In genomic region chr16:57918444-57918843, GRCh38 we compare ENCODE assay signal across 2 cellular contexts.
TF ChIP-seq lines count a peak whose summit lies in the region.

No MANE protein-coding gene starts in this region.

TF ChIP-seq in HepG2, 621 proteins besides CTCF, POLR2A, EP300 and RAD21:
- peak; percentile 73 for TF ChIP-seq ZNF629 (CRISPR knock-in tag; conservative IDR thresholded peaks at IDR 0.05)
- TF ChIP-seq IRF2 (CRISPR knock-in tag; IDR thresholded peaks at IDR 0.05) = no peak

TF ChIP-seq in K562, 482 proteins besides CTCF, POLR2A, EP300 and RAD21:
- no peak for TF ChIP-seq FOXP1 (CRISPR knock-in tag; IDR thresholded peaks at IDR 0.05)
- no peak for TF ChIP-seq ATF3 (IDR thresholded peaks at IDR 0.05)
- TF ChIP-seq ATF3 (CRISPR knock-in tag; conservative IDR thresholded peaks at IDR 0.05) = no peak
- peak; percentile 80 for TF ChIP-seq RBM25 (IDR thresholded peaks at IDR 0.05; ENCODE audit: low read depth, low read length, severe bottlenecking)
- peak in 1 of 2 experiments; percentile 33; a peak in 3 of 4 replicates for TF ChIP-seq KDM1A (IDR thresholded peaks at IDR 0.05)
- no peak for TF ChIP-seq ZNF282 (CRISPR knock-in tag; IDR thresholded peaks at IDR 0.05)
- TF ChIP-seq BCOR (IDR thresholded peaks at IDR 0.05) = peak; percentile 53; the same call in 1 of the 2 replicates
- no peak for TF ChIP-seq THRAP3 (IDR thresholded peaks at IDR 0.05; ENCODE audit: borderline replicate concordance)
- TF ChIP-seq ZBTB40 (IDR thresholded peaks at IDR 0.05) = no peak
- TF ChIP-seq ZBTB40 (CRISPR knock-in tag; IDR thresholded peaks at IDR 0.05) = no peak
- TF ChIP-seq ADNP (tag; IDR thresholded peaks at IDR 0.05) = 0 out of 2 replicates have a peak, but pooled peaks have one; percentile 34
